Comparison of ENCODE assay signal across 15 cellular contexts in genomic region chr7:137881607-137882260, GRCh38. TPM values are rescaled to one million over a fixed set of nuclear protein-coding genes. Genes with fewer than 3 reads are reported as not detected.
DNase-seq lines count a peak whose midpoint lies in the region; ATAC-seq, FAIRE-seq and TF ChIP-seq lines count a peak whose summit lies in the region.
"Had no signal": no experiment of that assay in that cellular context is flagged by ENCODE, and none has a peak within 500 bp of the region (broad histone marks: within the 10 kb centered on the region; RNA-seq: fewer than 3 reads in every experiment).

No MANE protein-coding gene starts in this region.

- peaks cover 35 to 80% (median 65%) of the 10 kb centered on the region in 4 donors for H3K36me3 ChIP-seq in esophagus muscularis mucosa

- ATAC-seq in GM18511 (IDR thresholded peaks at IDR 0.05; ENCODE audit: unreplicated experiment) (peak; percentile 30), GM21515 (IDR thresholded peaks at IDR 0.05; ENCODE audit: unreplicated experiment) (peak; percentile 24), HG03378 (IDR thresholded peaks at IDR 0.05; ENCODE audit: unreplicated experiment) (peak; percentile 21)

- no peak for TF ChIP-seq CTCF in esophagus muscularis mucosa (IDR thresholded peaks at IDR 0.05)
- no peak for TF ChIP-seq CTCF in D721Med (IDR thresholded peaks at IDR 0.05; ENCODE audit: insufficient read depth, missing control alignments)

- H3K4me1 Mint-ChIP-seq in T-helper 2 cell treated with Interferon-gamma antibody and Interleukin-4, amounts not matched to agents 5 μg/mL and 100 μg/mL, for 36 hours (ENCODE audit: low read depth), result peaks cover 8% of the 10 kb centered on the region
- H3K4me1 Mint-ChIP-seq: CD4-positive, CD25-positive, alpha-beta regulatory T cell had no signal

- H3K4me1 ChIP-seq in esophagus muscularis mucosa, result peaks cover 29 to 62% (median 52%) of the 10 kb centered on the region in 4 donors
- H3K4me1 ChIP-seq: right lobe of liver had no signal

- TF ChIP-seq POLR2A in esophagus muscularis mucosa (IDR thresholded peaks at IDR 0.05; ENCODE audit: low read depth), result no peak

- intact Hi-C loops in esophagus muscularis mucosa (cut with DNase I), result loop anchor here (10.0 kb wide), 1 partner anchor 1253 kb away; a partner anchor contains a TSS

- H3K4me3 ChIP-seq in esophagus muscularis mucosa, result no peak overlapping the region
- H3K4me3 ChIP-seq: mucosa of descending colon, right lobe of liver had no signal

- H3K9me3 Mint-ChIP-seq in T-helper 2 cell treated with Interferon-gamma antibody and Interleukin-4, amounts not matched to agents 5 μg/mL and 100 μg/mL, for 36 hours, result no peaks in the 10 kb centered on the region
- H3K9me3 Mint-ChIP-seq: CD4-positive, CD25-positive, alpha-beta regulatory T cell had no signal

- FAIRE-seq in D721Med (lab: Jason Lieb, UNC), result no peak

- no peak overlapping the region for H3K27ac Mint-ChIP-seq in T-helper 2 cell treated with Interferon-gamma antibody and Interleukin-4, amounts not matched to agents 5 μg/mL and 100 μg/mL, for 36 hours
- H3K27ac Mint-ChIP-seq: CD4-positive, CD25-positive, alpha-beta regulatory T cell had no signal

- no peaks in the 10 kb centered on the region for H3K27me3 Mint-ChIP-seq in T-helper 2 cell treated with Interferon-gamma antibody and Interleukin-4, amounts not matched to agents 5 μg/mL and 100 μg/mL, for 36 hours (ENCODE audit: low read depth)
- H3K27me3 Mint-ChIP-seq: CD4-positive, CD25-positive, alpha-beta regulatory T cell had no signal

- peaks cover 39% of the 10 kb centered on the region for H3K36me3 Mint-ChIP-seq in T-helper 2 cell treated with Interferon-gamma antibody and Interleukin-4, amounts not matched to agents 5 μg/mL and 100 μg/mL, for 36 hours (ENCODE audit: low read depth)

- no peak overlapping the region for H3K4me3 Mint-ChIP-seq in T-helper 2 cell treated with Interferon-gamma antibody and Interleukin-4, amounts not matched to agents 5 μg/mL and 100 μg/mL, for 36 hours

- no peak for DNase-seq in esophagus muscularis mucosa (ENCODE audit: extremely low spot score)
- no peak for DNase-seq in T-helper 2 cell treated with Interferon-gamma antibody and Interleukin-4, amounts not matched to agents 5 μg/mL and 100 μg/mL, for 36 hours (ENCODE audit: low spot score)
- DNase-seq in D721Med (ENCODE audit: insufficient read length, low spot score), result no peak
- no peak for DNase-seq in central memory CD4-positive, alpha-beta T cell
- DNase-seq in foreskin melanocyte, result no peak
- DNase-seq: activated T-cell treated with anti-CD3 and anti-CD28 coated beads for 4 hours, GF-D8, KG1, mucosa of descending colon, NCI-H187 treated with DMSO at 0.1 percent for 48 hours, right lobe of liver had no signal

- no peaks in the 10 kb centered on the region for H3K27me3 ChIP-seq in esophagus muscularis mucosa
- H3K27me3 ChIP-seq: right lobe of liver had no signal

- no peak for TF ChIP-seq EP300 in esophagus muscularis mucosa (IDR thresholded peaks at IDR 0.05)

- H3K27ac ChIP-seq in esophagus muscularis mucosa (replicated peaks in 1 of 4), result peak overlapping the region in 3 of 4 donors; percentile 37 to 62 (median 58)
- H3K27ac ChIP-seq: right lobe of liver had no signal

- no peaks in the 10 kb centered on the region for H3K9me3 ChIP-seq in esophagus muscularis mucosa
- H3K9me3 ChIP-seq: mucosa of descending colon, right lobe of liver had no signal

- WGBS in esophagus muscularis mucosa, result 93% methylated on average over 8 of the region's 8 CpGs

RNA-seq across cellular contexts. Expression of gene DGKI, which starts 35.0 kb away (rescaled TPM):
- total RNA-seq in esophagus muscularis mucosa, result 1 to 10 TPM in 3 of 4 donors, under 1 TPM in 1; 0.66 to 2.9 (median 1.7) TPM
- total RNA-seq: CD4-positive, CD25-positive, alpha-beta regulatory T cell had no signal
